ENCODE assay signal across 30 cellular contexts in the genomic region with DNA sequence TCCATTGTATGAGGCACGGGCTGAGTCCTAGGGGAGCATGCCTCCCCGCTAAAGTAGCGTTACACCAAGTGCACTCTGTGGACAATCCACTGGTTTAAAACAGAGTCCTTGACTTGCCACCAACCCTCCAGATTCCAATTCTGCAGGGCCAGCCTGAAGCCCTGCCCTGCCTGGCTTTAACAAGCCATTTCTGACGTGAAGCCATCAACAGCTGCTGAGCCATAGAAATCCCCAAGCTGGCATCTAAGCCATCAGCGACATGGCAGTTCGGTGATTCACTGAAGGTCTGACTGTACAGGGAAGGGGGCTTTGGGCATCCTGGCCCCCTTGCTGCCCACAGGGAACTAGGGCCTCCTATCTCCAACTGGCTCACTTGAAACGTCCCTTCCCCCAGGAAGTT.
"Had no signal": no experiment of that assay in that cellular context is flagged by ENCODE, and none has a peak within 500 bp of the region (broad histone marks: within the 10 kb centered on the region; RNA-seq: fewer than 3 reads in every experiment).

No MANE protein-coding gene starts in this region.

- H3K4me1 ChIP-seq: adrenal gland had no signal

- H3K27me3 ChIP-seq: adrenal gland, MG63, SJCRH30 had no signal

- H3K9ac ChIP-seq: KMS-11 had no signal

- H3K4me3 ChIP-seq: adrenal gland, MG63, SJCRH30 had no signal

- H3K9me3 ChIP-seq: adrenal gland, MG63, SJCRH30 had no signal

- DNase-seq: activated CD4-positive, alpha-beta T cell treated with anti-CD3 and anti-CD28 coated beads, Interleukin-2, amount 10 ng/mL, durations not matched to agents 24 days and 14 days; activated CD4-positive, alpha-beta T cell treated with anti-CD3 and anti-CD28 coated beads, Interleukin-2, amount 50 U/mL, for 48 hours; activated CD4-positive, CD25-positive, alpha-beta regulatory T cell treated with anti-CD3 and anti-CD28 coated beads, Interleukin-2, amount 50 U/mL, for 72 hours; activated CD8-positive, alpha-beta memory T cell treated with anti-CD3 and anti-CD28 coated beads, Interleukin-2, amount 10 ng/mL, durations not matched to agents 7 days and 5 days; activated gamma-delta T cell; activated naive CD4-positive, alpha-beta T cell treated with anti-CD3 and anti-CD28 coated beads, Interleukin-2, amount 10 ng/mL, durations not matched to agents 7 days and 5 days; activated naive CD8-positive, alpha-beta T cell treated with anti-CD3 and anti-CD28 coated beads, Interleukin-2, amount 10 ng/mL, durations not matched to agents 7 days and 5 days; activated T-cell treated with anti-CD3 and anti-CD28 coated beads, Interleukin-2, amount 50 U/mL, for 48 hours; adrenal gland; anterior cingulate cortex; cerebellar nuclear complex; MG63; MV-4-11; NCI-H1092 treated with DMSO at 0.1 percent for 48 hours; NCI-H1417 treated with DMSO at 0.1 percent for 48 hours; NCI-H1694 treated with DMSO at 0.1 percent for 48 hours; NCI-H2029 treated with DMSO at 0.1 percent for 48 hours; NCI-H345; NCI-H510A; NCI-H526 treated with DMSO at 0.1 percent for 48 hours; NCI-H82; Right ventricle myocardium superior; RPMI8226; SJCRH30; SW 1271; T-helper 9 cell had no signal

- H3K27ac ChIP-seq: adrenal gland, KMS-11, SJCRH30 had no signal

- ATAC-seq: activated CD8-positive, alpha-beta memory T cell treated with anti-CD3 and anti-CD28 coated beads, Interleukin-2, amount 10 ng/mL, durations not matched to agents 7 days and 5 days; activated T-helper 17 cell treated with anti-CD3 and anti-CD28 coated beads, Interleukin-2, amount 50 U/mL, for 72 hours; SK-N-SH treated with all-trans-retinoic acid at 6 μM for 48 hours; WTC11 had no signal

- H3K4me2 ChIP-seq: KMS-11 had no signal

- H3K36me3 ChIP-seq: adrenal gland, MG63, SJCRH30 had no signal
